In the genomic region with DNA sequence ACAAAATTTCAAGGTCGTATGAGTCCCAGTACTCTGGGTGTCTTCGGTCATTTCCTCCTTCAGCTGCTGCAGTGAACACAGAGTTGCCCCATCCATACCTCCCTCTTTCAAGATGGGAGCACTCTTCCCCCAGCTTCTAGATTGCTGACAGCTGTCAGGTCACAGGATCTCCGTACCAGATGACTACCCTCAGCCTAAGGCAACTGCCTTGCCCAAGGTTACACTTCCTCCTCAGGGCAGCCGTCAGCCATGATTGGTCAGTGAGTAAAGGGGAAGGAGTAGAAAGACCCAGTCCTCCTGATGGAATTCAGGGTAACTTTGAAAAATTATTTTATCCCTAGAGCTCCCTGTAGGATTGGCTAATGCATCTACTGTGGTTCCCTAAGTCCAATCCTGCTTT, we compare ENCODE assay signal across 21 cellular contexts.
"Had no signal": no experiment of that assay in that cellular context is flagged by ENCODE, and none has a peak within 500 bp of the region (broad histone marks: within the 10 kb centered on the region; RNA-seq: fewer than 3 reads in every experiment).

No MANE protein-coding gene starts in this region.

- H3K9me3 ChIP-seq: body of pancreas, ovary, sigmoid colon, uterus had no signal

- H3K27ac ChIP-seq: body of pancreas, hepatocyte, neural progenitor cell, ovary, sigmoid colon, uterus had no signal

- H3K36me3 ChIP-seq: neural progenitor cell, ovary, sigmoid colon, uterus had no signal

- FAIRE-seq: colon, endometrium, TTC549 had no signal

- DNase-seq: activated CD4-positive, alpha-beta T cell treated with anti-CD3 and anti-CD28 coated beads for 48 hours; activated CD8-positive, alpha-beta memory T cell treated with anti-CD3 and anti-CD28 coated beads, Interleukin-2, amount 50 U/mL, for 4 hours; activated CD8-positive, alpha-beta T cell treated with anti-CD3 and anti-CD28 coated beads for 36 hours; activated gamma-delta T cell treated with Interleukin-2 at 50 U/mL for 16 hours; amniotic stem cell; body of pancreas; caudate nucleus; islet precursor cell; naive B cell; ovary; sigmoid colon; stimulated activated CD4-positive, alpha-beta T cell treated with anti-CD3 and anti-CD28 coated beads, Interleukin-1b, Interleukin-23, amount 100 ng/mL, for 48 hours; uterus had no signal

- H3K4me1 ChIP-seq: body of pancreas, sigmoid colon, uterus had no signal

- ATAC-seq: activated CD8-positive, alpha-beta T cell treated with anti-CD3 and anti-CD28 coated beads for 36 hours; body of pancreas; esophagus mucosa; left lobe of liver; WTC11 had no signal

- H3K4me3 ChIP-seq: body of pancreas, hepatocyte, neural progenitor cell, ovary, sigmoid colon, uterus had no signal

- H3K9ac ChIP-seq: neural progenitor cell had no signal

- H3K27me3 ChIP-seq: body of pancreas, hepatocyte, neural progenitor cell, ovary, sigmoid colon, uterus had no signal
